1 cellular context compared by ENCODE assay signal in the genomic region with DNA sequence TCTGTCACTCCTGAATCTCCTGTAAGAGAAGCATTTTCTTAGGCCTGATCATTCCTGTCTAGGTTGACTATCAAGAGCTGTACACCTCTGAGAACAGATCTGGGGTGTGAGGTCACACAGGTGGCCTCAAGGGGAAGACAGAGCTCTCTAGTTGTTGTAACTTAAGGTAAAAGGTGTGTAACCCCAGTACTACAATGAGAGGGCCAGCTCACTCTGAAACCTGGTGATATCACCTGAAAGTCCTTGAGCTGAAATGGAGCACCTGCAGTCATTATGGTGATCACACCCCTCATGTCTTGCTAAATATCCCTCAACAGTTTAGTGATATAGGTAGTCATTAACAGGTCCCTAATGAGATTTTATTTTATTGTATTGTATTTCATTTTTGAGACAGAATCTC.
TF ChIP-seq lines count a peak whose summit lies in the region.

No MANE protein-coding gene starts in this region.

TF ChIP-seq in GM12878, 131 proteins besides CTCF, POLR2A, EP300 and RAD21 (continues in another document):
- TF ChIP-seq EZH2 (IDR thresholded peaks at IDR 0.05; ENCODE audit: borderline replicate concordance, control insufficient read depth, low read depth, low read length) (no peak), NR2F1 (conservative IDR thresholded peaks at IDR 0.05) (peak; percentile 86), NBN (IDR thresholded peaks at IDR 0.05) (no peak; the same call in 1 of the 2 replicates), EED (IDR thresholded peaks at IDR 0.05; ENCODE audit: low read depth) (peak; percentile 62; the same call in 1 of the 2 replicates), HDAC6 (IDR thresholded peaks at IDR 0.05; ENCODE audit: unreplicated experiment) (no peak), NR2C2 (IDR thresholded peaks at IDR 0.05; ENCODE audit: borderline replicate concordance, control insufficient read depth, insufficient read length, low read depth) (no peak), IKZF1 (conservative IDR thresholded peaks at IDR 0.05) (peak; percentile 37), TBL1XR1 (IDR thresholded peaks at IDR 0.05; ENCODE audit: low read depth, low read length) (no peak), MEF2B (IDR thresholded peaks at IDR 0.05; ENCODE audit: partially characterized antibody, poor library complexity, severe bottlenecking) (peak; percentile 52), ASH2L (IDR thresholded peaks at IDR 0.05; ENCODE audit: borderline replicate concordance, low read depth) (no peak), YBX1 (IDR thresholded peaks at IDR 0.05) (no peak), LARP7 (IDR thresholded peaks at IDR 0.05) (no peak), HDGF (IDR thresholded peaks at IDR 0.05) (no peak), BMI1 (IDR thresholded peaks at IDR 0.05; ENCODE audit: borderline replicate concordance) (no peak), TCF12 (IDR thresholded peaks at IDR 0.05; ENCODE audit: low read depth, low read length) (peak; percentile 26; the same call in 1 of the 2 replicates), NFIC (IDR thresholded peaks at IDR 0.05; ENCODE audit: low read depth, low read length) (peak; percentile 54), ATF3 (IDR thresholded peaks at IDR 0.05; ENCODE audit: borderline replicate concordance, extremely low read depth, low read depth, low read length) (no peak), RBBP5 (conservative IDR thresholded peaks at IDR 0.05) (no peak), SUPT20H (IDR thresholded peaks at IDR 0.05; ENCODE audit: borderline replicate concordance, control insufficient read depth, low read depth, low read length) (no peak), HCFC1 (IDR thresholded peaks at IDR 0.05; ENCODE audit: low read length) (no peak), CBFB (IDR thresholded peaks at IDR 0.05; ENCODE audit: low read depth) (no peak), DPF2 (IDR thresholded peaks at IDR 0.05) (no peak; the same call in 1 of the 2 replicates), BHLHE40 (IDR thresholded peaks at IDR 0.05; ENCODE audit: borderline replicate concordance in 1 of 2, low read depth in 2 of 2, low read length in 1 of 2) (peak in 1 of 2 experiments; percentile 44; a peak in 1 of 4 replicates), JUNB (IDR thresholded peaks at IDR 0.05) (peak; percentile 84), POLR2AphosphoS5 (IDR thresholded peaks at IDR 0.05; ENCODE audit: low read length) (no peak), FOXM1 (IDR thresholded peaks at IDR 0.05; ENCODE audit: low read depth, low read length) (peak; percentile 63; the same call in 1 of the 2 replicates), BACH1 (IDR thresholded peaks at IDR 0.05; ENCODE audit: borderline replicate concordance) (no peak), RUNX3 (IDR thresholded peaks at IDR 0.05; ENCODE audit: low read length) (peak; percentile 62), NKRF (conservative IDR thresholded peaks at IDR 0.05) (no peak), ATF7 (IDR thresholded peaks at IDR 0.05; ENCODE audit: low read depth) (peak; percentile 85), STAT3 (IDR thresholded peaks at IDR 0.05; ENCODE audit: low read depth, low read length) (0 out of 2 replicates have a peak, but pooled peaks have one; percentile 40), GABPA (IDR thresholded peaks at IDR 0.05; ENCODE audit: low read depth) (no peak), IKZF2 (IDR thresholded peaks at IDR 0.05) (peak in 1 of 2 experiments; percentile 17; a peak in 1 of 4 replicates), ZNF687 (IDR thresholded peaks at IDR 0.05) (peak; percentile 38; the same call in 1 of the 2 replicates), NFXL1 (IDR thresholded peaks at IDR 0.05; ENCODE audit: borderline replicate concordance) (no peak), CREM (IDR thresholded peaks at IDR 0.05; ENCODE audit: low read depth) (peak; percentile 69), FOXK2 (IDR thresholded peaks at IDR 0.05) (no peak), ZNF24 (IDR thresholded peaks at IDR 0.05) (no peak), NFYA (IDR thresholded peaks at IDR 0.05; ENCODE audit: borderline replicate concordance, low read depth, low read length) (no peak), PRDM15 (CRISPR knock-in tag; IDR thresholded peaks at IDR 0.05) (no peak), CEBPZ (IDR thresholded peaks at IDR 0.05; ENCODE audit: low read depth, low read length) (no peak)
- TF ChIP-seq, protein P1, sequence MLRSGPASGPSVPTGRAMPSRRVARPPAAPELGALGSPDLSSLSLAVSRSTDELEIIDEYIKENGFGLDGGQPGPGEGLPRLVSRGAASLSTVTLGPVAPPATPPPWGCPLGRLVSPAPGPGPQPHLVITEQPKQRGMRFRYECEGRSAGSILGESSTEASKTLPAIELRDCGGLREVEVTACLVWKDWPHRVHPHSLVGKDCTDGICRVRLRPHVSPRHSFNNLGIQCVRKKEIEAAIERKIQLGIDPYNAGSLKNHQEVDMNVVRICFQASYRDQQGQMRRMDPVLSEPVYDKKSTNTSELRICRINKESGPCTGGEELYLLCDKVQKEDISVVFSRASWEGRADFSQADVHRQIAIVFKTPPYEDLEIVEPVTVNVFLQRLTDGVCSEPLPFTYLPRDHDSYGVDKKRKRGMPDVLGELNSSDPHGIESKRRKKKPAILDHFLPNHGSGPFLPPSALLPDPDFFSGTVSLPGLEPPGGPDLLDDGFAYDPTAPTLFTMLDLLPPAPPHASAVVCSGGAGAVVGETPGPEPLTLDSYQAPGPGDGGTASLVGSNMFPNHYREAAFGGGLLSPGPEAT (IDR thresholded peaks at IDR 0.05; ENCODE audit: low read depth) = no peak
- TF ChIP-seq, protein P2, sequence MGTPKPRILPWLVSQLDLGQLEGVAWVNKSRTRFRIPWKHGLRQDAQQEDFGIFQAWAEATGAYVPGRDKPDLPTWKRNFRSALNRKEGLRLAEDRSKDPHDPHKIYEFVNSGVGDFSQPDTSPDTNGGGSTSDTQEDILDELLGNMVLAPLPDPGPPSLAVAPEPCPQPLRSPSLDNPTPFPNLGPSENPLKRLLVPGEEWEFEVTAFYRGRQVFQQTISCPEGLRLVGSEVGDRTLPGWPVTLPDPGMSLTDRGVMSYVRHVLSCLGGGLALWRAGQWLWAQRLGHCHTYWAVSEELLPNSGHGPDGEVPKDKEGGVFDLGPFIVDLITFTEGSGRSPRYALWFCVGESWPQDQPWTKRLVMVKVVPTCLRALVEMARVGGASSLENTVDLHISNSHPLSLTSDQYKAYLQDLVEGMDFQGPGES (IDR thresholded peaks at IDR 0.05) = no peak
- TF ChIP-seq, protein P3, sequence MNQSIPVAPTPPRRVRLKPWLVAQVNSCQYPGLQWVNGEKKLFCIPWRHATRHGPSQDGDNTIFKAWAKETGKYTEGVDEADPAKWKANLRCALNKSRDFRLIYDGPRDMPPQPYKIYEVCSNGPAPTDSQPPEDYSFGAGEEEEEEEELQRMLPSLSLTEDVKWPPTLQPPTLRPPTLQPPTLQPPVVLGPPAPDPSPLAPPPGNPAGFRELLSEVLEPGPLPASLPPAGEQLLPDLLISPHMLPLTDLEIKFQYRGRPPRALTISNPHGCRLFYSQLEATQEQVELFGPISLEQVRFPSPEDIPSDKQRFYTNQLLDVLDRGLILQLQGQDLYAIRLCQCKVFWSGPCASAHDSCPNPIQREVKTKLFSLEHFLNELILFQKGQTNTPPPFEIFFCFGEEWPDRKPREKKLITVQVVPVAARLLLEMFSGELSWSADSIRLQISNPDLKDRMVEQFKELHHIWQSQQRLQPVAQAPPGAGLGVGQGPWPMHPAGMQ (IDR thresholded peaks at IDR 0.05; ENCODE audit: borderline replicate concordance) = no peak
- TF ChIP-seq, protein P4, sequence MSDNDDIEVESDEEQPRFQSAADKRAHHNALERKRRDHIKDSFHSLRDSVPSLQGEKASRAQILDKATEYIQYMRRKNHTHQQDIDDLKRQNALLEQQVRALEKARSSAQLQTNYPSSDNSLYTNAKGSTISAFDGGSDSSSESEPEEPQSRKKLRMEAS (IDR thresholded peaks at IDR 0.05; ENCODE audit: low read depth, low read length) = no peak
